Comparison of ENCODE assay signal across 11 cellular contexts in genomic region chr5:142319560-142320426, GRCh38. TPM values are rescaled to one million over a fixed set of nuclear protein-coding genes. Genes with fewer than 3 reads are reported as not detected.
DNase-seq lines count a peak whose midpoint lies in the region; ATAC-seq and TF ChIP-seq lines count a peak whose summit lies in the region.
"Had no signal": no experiment of that assay in that cellular context is flagged by ENCODE, and none has a peak within 500 bp of the region (broad histone marks: within the 10 kb centered on the region; RNA-seq: fewer than 3 reads in every experiment).

No MANE protein-coding gene starts in this region.

- peak overlapping the region; percentile 94 to 99 for H3K27ac ChIP-seq in coronary artery
- peak overlapping the region in 2 of 3 donors; percentile 36 to 93 for H3K27ac ChIP-seq in right lobe of liver
- H3K27ac ChIP-seq in transverse colon = peak overlapping the region; percentile 90 to 91 (median 90)

- ATAC-seq in right lobe of liver = peak in 3 of 4 donors; percentile 30 to 53 (median 39)
- no peak for ATAC-seq in activated naive CD8-positive, alpha-beta T cell treated with anti-CD3 and anti-CD28 coated beads, Interleukin-2, amount 50 U/mL, for 24 hours

- H3K4me3 ChIP-seq in coronary artery = peak overlapping the region; percentile 90
- H3K4me3 ChIP-seq in right lobe of liver = peak overlapping the region in 1 of 3 donors; percentile 3
- no peak overlapping the region for H3K4me3 ChIP-seq in transverse colon
- no peak overlapping the region for H3K4me3 ChIP-seq in HAP-1

- peaks cover 17% of the 10 kb centered on the region for H3K27me3 Mint-ChIP-seq in activated CD4-positive, alpha-beta T cell treated with anti-CD3 and anti-CD28 coated beads, Interleukin-2, amount 10 ng/mL, durations not matched to agents 24 days and 14 days
- no peaks in the 10 kb centered on the region for H3K27me3 Mint-ChIP-seq in chondrocyte (ENCODE audit: low read depth)
- peaks cover 48% of the 10 kb centered on the region for H3K27me3 Mint-ChIP-seq in activated naive CD8-positive, alpha-beta T cell treated with anti-CD3 and anti-CD28 coated beads, Interleukin-2, amount 50 U/mL, for 24 hours

- no peaks in the 10 kb centered on the region for H3K9me3 Mint-ChIP-seq in activated CD4-positive, alpha-beta T cell treated with anti-CD3 and anti-CD28 coated beads, Interleukin-2, amount 10 ng/mL, durations not matched to agents 24 days and 14 days
- no peaks in the 10 kb centered on the region for H3K9me3 Mint-ChIP-seq in chondrocyte (ENCODE audit: low read depth)
- H3K9me3 Mint-ChIP-seq in activated naive CD8-positive, alpha-beta T cell treated with anti-CD3 and anti-CD28 coated beads, Interleukin-2, amount 50 U/mL, for 24 hours = no peaks in the 10 kb centered on the region

- in situ Hi-C loops in transverse colon (cut with MboI; ENCODE audit: low pct_ligation_motif_present in 1 of 4, low pct_unique_long_range_greater_than_20kb in 1 of 4, low sequenced_read_pairs in 3 of 4) = no loop called here
- in situ Hi-C loops in HAP-1 (cut with MboI; ENCODE audit: low sequenced_read_pairs) = no loop called here

- no peak for DNase-seq in activated CD4-positive, alpha-beta T cell treated with anti-CD3 and anti-CD28 coated beads, Interleukin-2, amount 10 ng/mL, durations not matched to agents 24 days and 14 days
- DNase-seq in activated CD4-positive, alpha-beta T cell treated with anti-CD3 and anti-CD28 coated beads for 4 hours = no peak
- DNase-seq in coronary artery (ENCODE audit: low spot score) = no peak
- no peak for DNase-seq in right lobe of liver
- no peak for DNase-seq in transverse colon
- no peak for DNase-seq in HAP-1 (ENCODE audit: low spot score in 2 of 2)
- no peak for DNase-seq in chondrocyte (ENCODE audit: low spot score)
- no peak for DNase-seq in activated naive CD8-positive, alpha-beta T cell treated with anti-CD3 and anti-CD28 coated beads, Interleukin-2, amount 50 U/mL, for 24 hours
- DNase-seq: activated CD4-positive, alpha-beta T cell treated with anti-CD3 and anti-CD28 coated beads, Interleukin-2, amount 50 U/mL, for 1 hour; NCI-H1417 had no signal

- no peak overlapping the region for H3K27ac Mint-ChIP-seq in activated CD4-positive, alpha-beta T cell treated with anti-CD3 and anti-CD28 coated beads, Interleukin-2, amount 10 ng/mL, durations not matched to agents 24 days and 14 days
- H3K27ac Mint-ChIP-seq in chondrocyte (ENCODE audit: unreplicated experiment) = no peak overlapping the region
- H3K27ac Mint-ChIP-seq in activated naive CD8-positive, alpha-beta T cell treated with anti-CD3 and anti-CD28 coated beads, Interleukin-2, amount 50 U/mL, for 24 hours = no peak overlapping the region

- no peaks in the 10 kb centered on the region for H3K9me3 ChIP-seq in right lobe of liver
- H3K9me3 ChIP-seq in transverse colon = no peaks in the 10 kb centered on the region
- H3K9me3 ChIP-seq in HAP-1 = no peaks in the 10 kb centered on the region
- H3K9me3 ChIP-seq: tibial nerve had no signal

- peaks cover 35% of the 10 kb centered on the region for H3K4me1 Mint-ChIP-seq in activated CD4-positive, alpha-beta T cell treated with anti-CD3 and anti-CD28 coated beads, Interleukin-2, amount 10 ng/mL, durations not matched to agents 24 days and 14 days
- peaks cover 60% of the 10 kb centered on the region for H3K4me1 Mint-ChIP-seq in chondrocyte (ENCODE audit: low read depth)
- H3K4me1 Mint-ChIP-seq in activated naive CD8-positive, alpha-beta T cell treated with anti-CD3 and anti-CD28 coated beads, Interleukin-2, amount 50 U/mL, for 24 hours = peaks cover 37% of the 10 kb centered on the region

- TF ChIP-seq EP300 in transverse colon (IDR thresholded peaks at IDR 0.05; ENCODE audit: low read depth) = no peak

- intact Hi-C loops in activated CD4-positive, alpha-beta T cell treated with anti-CD3 and anti-CD28 coated beads, Interleukin-2, amount 10 ng/mL, durations not matched to agents 24 days and 14 days (cut with micrococcal nuclease) = loop anchor here (10.0 kb wide), 1 partner anchor 165 kb away; no protein-coding TSS in a partner anchor
- intact Hi-C loops in right lobe of liver (cut with DNase I) (no loop called here), transverse colon (cut with DNase I; ENCODE audit: low total_unique reads) (no loop called here)

- H3K4me1 ChIP-seq in right lobe of liver = peaks cover 0 to 45% (median 20%) of the 10 kb centered on the region in 4 donors
- peaks cover 15 to 70% (median 56%) of the 10 kb centered on the region in 4 donors for H3K4me1 ChIP-seq in transverse colon
- peaks cover 4% of the 10 kb centered on the region; the same call in 1 of the 2 replicates for H3K4me1 ChIP-seq in HAP-1

- H3K36me3 ChIP-seq in right lobe of liver = no peaks in the 10 kb centered on the region
- no peaks in the 10 kb centered on the region for H3K36me3 ChIP-seq in transverse colon
- H3K36me3 ChIP-seq in HAP-1 (replicated peaks) = no peaks in the 10 kb centered on the region
- H3K36me3 ChIP-seq: tibial nerve had no signal

- TF ChIP-seq CTCF in coronary artery (IDR thresholded peaks at IDR 0.05) (no peak), right lobe of liver (IDR thresholded peaks at IDR 0.05) (no peak), transverse colon (IDR thresholded peaks at IDR 0.05) (no peak), chondrocyte (IDR thresholded peaks at IDR 0.05) (no peak)

- TF ChIP-seq POLR2A in right lobe of liver (IDR thresholded peaks at IDR 0.05) (no peak), transverse colon (IDR thresholded peaks at IDR 0.05) (no peak)

- H3K36me3 Mint-ChIP-seq in activated CD4-positive, alpha-beta T cell treated with anti-CD3 and anti-CD28 coated beads, Interleukin-2, amount 10 ng/mL, durations not matched to agents 24 days and 14 days (ENCODE audit: low read depth) = no peaks in the 10 kb centered on the region
- peaks cover 2% of the 10 kb centered on the region for H3K36me3 Mint-ChIP-seq in chondrocyte (ENCODE audit: low read depth)
- H3K36me3 Mint-ChIP-seq in activated naive CD8-positive, alpha-beta T cell treated with anti-CD3 and anti-CD28 coated beads, Interleukin-2, amount 50 U/mL, for 24 hours (ENCODE audit: low read depth) = no peaks in the 10 kb centered on the region

- H3K27me3 ChIP-seq in right lobe of liver (no peaks in the 10 kb centered on the region), transverse colon (peaks cover 8% of the 10 kb centered on the region), HAP-1 (ENCODE audit: low read depth) (no peaks in the 10 kb centered on the region; the same call in 1 of the 2 replicates)
- H3K27me3 ChIP-seq: tibial nerve had no signal

- peak overlapping the region; percentile 50 for H3K4me3 Mint-ChIP-seq in activated CD4-positive, alpha-beta T cell treated with anti-CD3 and anti-CD28 coated beads, Interleukin-2, amount 10 ng/mL, durations not matched to agents 24 days and 14 days
- no peak overlapping the region for H3K4me3 Mint-ChIP-seq in chondrocyte (ENCODE audit: unreplicated experiment)
- H3K4me3 Mint-ChIP-seq in activated naive CD8-positive, alpha-beta T cell treated with anti-CD3 and anti-CD28 coated beads, Interleukin-2, amount 50 U/mL, for 24 hours = no peak overlapping the region

- WGBS in right lobe of liver (ENCODE audit: insufficient coverage, low coverage, low lambda C conversion rate, missing lambda C conversion rate) = 47% methylated on average over 7 of the region's 7 CpGs
- 0 to 49% methylated on average over 1 to 7 of the region's 7 CpGs for WGBS in transverse colon (ENCODE audit: low coverage in 1 of 2), 2 donors

RNA-seq across cellular contexts. Expression of gene SPRY4, which starts 5.0 kb away (rescaled TPM):
- total RNA-seq in activated CD4-positive, alpha-beta T cell treated with anti-CD3 and anti-CD28 coated beads, Interleukin-2, amount 10 ng/mL, durations not matched to agents 24 days and 14 days = 1.4 and 1.5 TPM in 2 replicates
- total RNA-seq in right lobe of liver (10 to 100 TPM in 2 of 6 experiments, 1 to 10 TPM in 4; 3.9 to 11.6 (median 7.3) TPM), transverse colon (10 to 100 TPM in 3 of 4 donors, 1 to 10 TPM in 1; 8.2 to 19.3 (median 15.7) TPM), chondrocyte (5.3 to 9.6 TPM (median 8.3 TPM) in 3 replicates)
